ENCODE assay signal across 27 cellular contexts in the genomic region with DNA sequence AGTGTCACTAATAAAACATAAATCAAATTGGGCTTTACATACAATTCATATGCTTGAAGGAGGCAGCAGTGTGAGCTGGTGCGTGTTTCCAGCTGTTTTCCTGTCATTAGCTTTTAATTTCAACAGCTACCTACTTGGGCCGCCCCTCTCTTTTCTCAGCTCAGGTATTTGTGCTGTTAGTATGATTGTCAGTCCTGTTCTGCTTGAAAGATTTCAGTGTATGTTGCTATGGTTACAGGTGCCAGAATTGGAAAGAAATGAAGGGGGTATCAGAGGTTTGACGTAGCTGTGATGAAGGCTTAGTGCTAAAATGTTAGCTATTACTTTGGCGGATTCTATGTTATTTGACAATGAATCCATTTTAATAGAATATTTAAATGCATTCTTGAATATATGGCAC.
"Had no signal": no experiment of that assay in that cellular context is flagged by ENCODE, and none has a peak within 500 bp of the region (broad histone marks: within the 10 kb centered on the region; RNA-seq: fewer than 3 reads in every experiment).

No MANE protein-coding gene starts in this region.

- H3K27ac Mint-ChIP-seq: dendritic cell treated with granulocyte-macrophage colony-stimulating factor and Interleukin-4, amounts not matched to agents 40 ng/mL and 50 ng/mL, for 4 days; endodermal cell; memory B cell; natural killer cell; progenitor cell of endocrine pancreas; stimulated activated naive CD8-positive, alpha-beta T cell treated with anti-CD3 and anti-CD28 coated beads, Interleukin-15, amount 100 ng/mL, for 72 hours had no signal

- H3K36me3 Mint-ChIP-seq: memory B cell, natural killer cell had no signal

- H3K4me1 Mint-ChIP-seq: endodermal cell; memory B cell; natural killer cell; stimulated activated naive CD8-positive, alpha-beta T cell treated with anti-CD3 and anti-CD28 coated beads, Interleukin-15, amount 100 ng/mL, for 72 hours had no signal

- H3K27me3 ChIP-seq: colonic mucosa, esophagus muscularis mucosa, heart right ventricle, suprapubic skin, transverse colon, upper lobe of right lung, uterus had no signal

- H3K27me3 Mint-ChIP-seq: dendritic cell treated with granulocyte-macrophage colony-stimulating factor and Interleukin-4, amounts not matched to agents 40 ng/mL and 50 ng/mL, for 4 days; memory B cell; progenitor cell of endocrine pancreas; stimulated activated naive CD8-positive, alpha-beta T cell treated with anti-CD3 and anti-CD28 coated beads, Interleukin-15, amount 100 ng/mL, for 72 hours had no signal

- H3K4me3 Mint-ChIP-seq: dendritic cell treated with granulocyte-macrophage colony-stimulating factor and Interleukin-4, amounts not matched to agents 40 ng/mL and 50 ng/mL, for 4 days; endodermal cell; memory B cell; natural killer cell; neural crest cell; stimulated activated naive CD8-positive, alpha-beta T cell treated with anti-CD3 and anti-CD28 coated beads, Interleukin-15, amount 100 ng/mL, for 72 hours had no signal

- H3K36me3 ChIP-seq: colonic mucosa, esophagus muscularis mucosa, heart right ventricle, right lobe of liver, suprapubic skin, transverse colon, upper lobe of right lung, uterus had no signal

- FAIRE-seq: small intestine had no signal

- H3K9me3 ChIP-seq: colonic mucosa, esophagus muscularis mucosa, heart right ventricle, right lobe of liver, suprapubic skin, transverse colon, upper lobe of right lung, uterus had no signal

- H3K79me2 ChIP-seq: parathyroid adenoma had no signal

- DNase-seq: colonic mucosa; effector CD8-positive, alpha-beta T cell; endodermal cell; foreskin melanocyte; glutamatergic neuron; heart right ventricle; hippocampal formation; islet precursor cell; natural killer cell; right lobe of liver; small intestine; stimulated activated CD4-positive, alpha-beta T cell treated with anti-CD3 and anti-CD28 coated beads, Interleukin-15, amount 100 ng/mL, for 24 hours; stimulated activated CD4-positive, alpha-beta T cell treated with anti-CD3 and anti-CD28 coated beads, Interleukin-2, amount 100 ng/mL, for 48 hours; stimulated activated naive CD4-positive, alpha-beta T cell; stimulated activated naive CD8-positive, alpha-beta T cell treated with anti-CD3 and anti-CD28 coated beads, Interleukin-15, amount 100 ng/mL, for 72 hours; transverse colon; upper lobe of right lung; uterus had no signal

- H3K9ac ChIP-seq: parathyroid adenoma had no signal

- H2AFZ ChIP-seq: parathyroid adenoma had no signal

- H3K4me1 ChIP-seq: colonic mucosa, esophagus muscularis mucosa, heart right ventricle, parathyroid adenoma, right lobe of liver, suprapubic skin, transverse colon, upper lobe of right lung, uterus had no signal

- H3K4me3 ChIP-seq: colonic mucosa, esophagus muscularis mucosa, heart right ventricle, lung, right lobe of liver, suprapubic skin, transverse colon, upper lobe of right lung, uterus had no signal

- H3K9me3 Mint-ChIP-seq: dendritic cell treated with granulocyte-macrophage colony-stimulating factor and Interleukin-4, amounts not matched to agents 40 ng/mL and 50 ng/mL, for 4 days; memory B cell; natural killer cell; neural crest cell; stimulated activated naive CD8-positive, alpha-beta T cell treated with anti-CD3 and anti-CD28 coated beads, Interleukin-15, amount 100 ng/mL, for 72 hours had no signal

- H3K27ac ChIP-seq: colonic mucosa, epithelial cell of prostate, esophagus muscularis mucosa, heart right ventricle, parathyroid adenoma, right lobe of liver, suprapubic skin, transverse colon, upper lobe of right lung, uterus had no signal
